ENCODE assay signal across 1 cellular context in the genomic region with DNA sequence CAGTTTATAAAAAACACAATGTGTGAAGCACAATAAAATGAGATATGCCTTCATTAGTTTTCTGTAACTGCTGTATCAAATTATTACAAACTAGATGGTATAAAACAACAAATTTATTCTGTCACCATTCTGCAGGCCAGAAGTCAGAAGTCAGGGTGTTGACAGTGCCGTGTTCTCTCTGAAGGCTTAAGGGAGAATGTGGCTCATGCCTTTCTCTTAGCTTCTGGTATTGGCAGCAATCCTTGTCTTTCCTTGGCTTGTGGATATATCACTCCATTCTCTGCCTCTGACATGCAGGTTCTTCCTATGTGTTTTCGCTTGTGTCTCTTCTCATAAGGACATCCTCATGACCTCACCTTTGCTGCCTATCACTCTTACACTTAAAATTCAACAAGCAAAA.
TF ChIP-seq lines count a peak whose summit lies in the region.

No MANE protein-coding gene starts in this region.

TF ChIP-seq in GM12878, 131 proteins besides CTCF, POLR2A, EP300 and RAD21:
- TF ChIP-seq RFX5 (IDR thresholded peaks at IDR 0.05; ENCODE audit: low read depth, low read length) (no peak), CHD4 (IDR thresholded peaks at IDR 0.05) (no peak), SREBF2 (IDR thresholded peaks at IDR 0.05; ENCODE audit: low read length) (no peak), GATAD2B (conservative IDR thresholded peaks at IDR 0.05; ENCODE audit: low read depth) (no peak), SPI1 (IDR thresholded peaks at IDR 0.05; ENCODE audit: borderline replicate concordance, insufficient read depth, low read depth, low read length) (no peak), BACH1 (IDR thresholded peaks at IDR 0.05; ENCODE audit: borderline replicate concordance) (no peak), MTA2 (IDR thresholded peaks at IDR 0.05; ENCODE audit: low read depth) (no peak), STAT3 (IDR thresholded peaks at IDR 0.05; ENCODE audit: low read depth, low read length) (no peak)
